15 cellular contexts compared by ENCODE assay signal in the genomic region with DNA sequence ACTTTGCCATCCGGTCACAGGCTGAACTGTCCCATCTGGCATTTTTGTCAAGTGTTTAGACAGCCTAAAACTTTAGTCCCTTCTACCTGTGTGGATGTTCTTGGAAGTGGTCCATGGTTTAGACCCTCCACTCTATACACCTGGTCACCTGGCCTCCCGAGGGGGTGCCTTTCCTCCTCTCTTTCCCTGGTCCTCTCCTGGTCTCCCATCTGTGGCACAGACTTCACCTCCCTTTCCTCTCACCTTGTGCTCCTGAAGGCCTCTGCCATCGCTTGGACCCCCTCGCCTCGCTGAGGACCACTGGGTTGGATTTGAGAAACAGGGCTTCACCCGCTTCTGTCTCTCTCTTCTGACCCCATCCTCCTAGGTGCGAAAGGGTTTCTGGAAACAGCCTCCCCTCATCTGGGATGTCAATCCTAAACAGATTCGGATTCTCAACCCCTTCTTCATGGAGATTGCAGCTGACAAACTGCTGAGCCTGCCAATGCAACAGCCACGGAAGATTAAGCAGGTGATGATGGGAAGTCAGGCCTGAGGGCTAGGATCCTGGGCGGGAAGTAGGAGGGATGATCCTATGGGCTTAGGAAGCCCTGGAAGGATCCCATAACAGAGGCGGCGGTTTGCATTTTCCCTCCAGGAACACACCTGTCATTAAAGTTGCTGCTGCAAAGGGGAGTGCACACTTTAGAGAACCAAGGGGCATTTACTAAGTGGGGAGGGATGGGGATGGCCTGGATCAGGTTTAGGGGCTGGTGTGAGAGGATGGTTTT. TPM values are rescaled to one million over a fixed set of nuclear protein-coding genes. Genes with fewer than 3 reads are reported as not detected.
A peak's percentile ranks its signal among the peaks of the same experiment; 100 is the strongest.
DNase-seq lines count a peak whose midpoint lies in the region; ATAC-seq and TF ChIP-seq lines count a peak whose summit lies in the region.
"Had no signal": no experiment of that assay in that cellular context is flagged by ENCODE, and none has a peak within 500 bp of the region (broad histone marks: within the 10 kb centered on the region; RNA-seq: fewer than 3 reads in every experiment).

No MANE protein-coding gene starts in this region.

- peak overlapping the region; percentile 46 for H3K27ac Mint-ChIP-seq in stimulated activated effector memory CD8-positive, alpha-beta T cell treated with anti-CD3 and anti-CD28 coated beads, Interleukin-12 subunit alpha, Interleukin-12 subunit beta, amount 100 ng/mL, for 72 hours
- H3K27ac Mint-ChIP-seq: CD8-positive, alpha-beta T cell had no signal

- H3K4me1 ChIP-seq in heart right ventricle (peaks cover 2 to 61% (median 36%) of the 10 kb centered on the region in 9 donors), SJCRH30 (no peaks in the 10 kb centered on the region), esophagus (ENCODE audit: control insufficient read depth in 2 of 2, insufficient read depth in 2 of 2, low read length in 1 of 2) (peaks cover 2 to 19% of the 10 kb centered on the region in 2 donors), tibial nerve (peaks cover 0 to 76% (median 19%) of the 10 kb centered on the region in 4 donors)
- H3K4me1 ChIP-seq: BLaER1 treated with 17β-estradiol and CSF1 and Interleukin-3, amounts not matched to agents 10 nM and 100 nM; SJSA1 had no signal

- H3K27ac ChIP-seq in heart right ventricle (peak overlapping the region in 2 of 10 donors; percentile 29 to 70), SJCRH30 (no peak overlapping the region), esophagus (ENCODE audit: low read depth in 2 of 2, low read length in 1 of 2) (peak overlapping the region in 1 of 2 donors; percentile 29), tibial nerve (peak overlapping the region in 2 of 4 donors; percentile 88 to 91)
- H3K27ac ChIP-seq: BLaER1 treated with 17β-estradiol and CSF1 and Interleukin-3, amounts not matched to agents 10 nM and 100 nM; SJSA1 had no signal

- DNase-seq in left ventricle myocardium superior (peak; percentile 18), heart right ventricle (no peak), SJCRH30 (peak; percentile 35 to 60), NCI-H1417 (lab: John Stamatoyannopoulos, UW) (no peak), occipital lobe (lab: John Stamatoyannopoulos, UW) (no peak), tibial nerve (ENCODE audit: low spot score in 2 of 2) (no peak)
- no peak for DNase-seq in stimulated activated effector memory CD8-positive, alpha-beta T cell treated with anti-CD3 and anti-CD28 coated beads, Interleukin-12 subunit alpha, Interleukin-12 subunit beta, amount 100 ng/mL, for 72 hours (ENCODE audit: low spot score in 2 of 2)
- DNase-seq: CD8-positive, alpha-beta T cell; NCI-H187; NCI-H2227 treated with DMSO at 0.1 percent for 48 hours; NCI-H510A treated with DMSO at 0.1 percent for 48 hours; NCI-H774 had no signal

- TF ChIP-seq EP300 in tibial nerve (IDR thresholded peaks at IDR 0.05) = no peak

- intact Hi-C loops in left ventricle myocardium superior (cut with micrococcal nuclease) = no loop called here
- intact Hi-C loops in heart right ventricle (cut with DNase I) = no loop called here

- no peaks in the 10 kb centered on the region for H3K9me3 Mint-ChIP-seq in stimulated activated effector memory CD8-positive, alpha-beta T cell treated with anti-CD3 and anti-CD28 coated beads, Interleukin-12 subunit alpha, Interleukin-12 subunit beta, amount 100 ng/mL, for 72 hours
- H3K9me3 Mint-ChIP-seq: CD8-positive, alpha-beta T cell had no signal

- TF ChIP-seq CTCF in heart right ventricle (IDR thresholded peaks at IDR 0.05) = no peak
- TF ChIP-seq CTCF in tibial nerve (IDR thresholded peaks at IDR 0.05) = no peak

- H3K9me3 ChIP-seq in heart right ventricle (no peaks in the 10 kb centered on the region), SJCRH30 (replicated peaks) (no peaks in the 10 kb centered on the region), esophagus (ENCODE audit: control insufficient read depth in 2 of 2, insufficient read depth in 1 of 2, low read depth in 1 of 2, low read length in 1 of 2) (no peaks in the 10 kb centered on the region), tibial nerve (no peaks in the 10 kb centered on the region)
- H3K9me3 ChIP-seq: BLaER1 treated with 17β-estradiol and CSF1 and Interleukin-3, amounts not matched to agents 10 nM and 100 nM; SJSA1 had no signal

- H3K36me3 ChIP-seq in heart right ventricle (peaks cover 0 to 61% (median 15%) of the 10 kb centered on the region in 9 donors), SJCRH30 (peaks cover 4% of the 10 kb centered on the region; the same call in 1 of the 2 replicates), esophagus (ENCODE audit: control insufficient read depth in 2 of 2, insufficient read depth in 2 of 2, low read length in 1 of 2) (peaks cover 0 to 21% of the 10 kb centered on the region in 2 donors), tibial nerve (peaks cover 0 to 50% (median 0%) of the 10 kb centered on the region in 3 donors)

- WGBS in heart right ventricle, 2 donors = 86% methylated on average over 12 of the region's 12 CpGs
- WGBS in esophagus, 2 donors = 87 to 89% methylated on average over 12 of the region's 12 CpGs
- WGBS in tibial nerve, 2 donors = 88 to 93% methylated on average over 12 of the region's 12 CpGs

- no peak overlapping the region for H3K4me3 Mint-ChIP-seq in stimulated activated effector memory CD8-positive, alpha-beta T cell treated with anti-CD3 and anti-CD28 coated beads, Interleukin-12 subunit alpha, Interleukin-12 subunit beta, amount 100 ng/mL, for 72 hours
- H3K4me3 Mint-ChIP-seq: CD8-positive, alpha-beta T cell had no signal

- peaks cover 22% of the 10 kb centered on the region for H3K36me3 Mint-ChIP-seq in stimulated activated effector memory CD8-positive, alpha-beta T cell treated with anti-CD3 and anti-CD28 coated beads, Interleukin-12 subunit alpha, Interleukin-12 subunit beta, amount 100 ng/mL, for 72 hours

- H3K4me3 ChIP-seq in heart right ventricle (no peak overlapping the region), SJCRH30 (no peak overlapping the region), esophagus (ENCODE audit: low read depth in 1 of 2, low read length in 2 of 2) (peak overlapping the region; percentile 34 to 51), tibial nerve (no peak overlapping the region)
- H3K4me3 ChIP-seq: BLaER1 treated with 17β-estradiol and CSF1 and Interleukin-3, amounts not matched to agents 10 nM and 100 nM; SJSA1 had no signal

- ATAC-seq in left ventricle myocardium superior = no peak
- no peak for ATAC-seq in heart right ventricle
- ATAC-seq in stimulated activated effector memory CD8-positive, alpha-beta T cell treated with anti-CD3 and anti-CD28 coated beads, Interleukin-12 subunit alpha, Interleukin-12 subunit beta, amount 100 ng/mL, for 72 hours = no peak
- ATAC-seq: CD8-positive, alpha-beta T cell had no signal

- no peak for TF ChIP-seq POLR2A in tibial nerve (IDR thresholded peaks at IDR 0.05)

- H3K4me1 Mint-ChIP-seq in stimulated activated effector memory CD8-positive, alpha-beta T cell treated with anti-CD3 and anti-CD28 coated beads, Interleukin-12 subunit alpha, Interleukin-12 subunit beta, amount 100 ng/mL, for 72 hours = no peaks in the 10 kb centered on the region

- H3K27me3 ChIP-seq in heart right ventricle (no peaks in the 10 kb centered on the region), SJCRH30 (no peaks in the 10 kb centered on the region), esophagus (ENCODE audit: control insufficient read depth in 1 of 2, insufficient read depth in 2 of 2, low read length in 2 of 2) (no peaks in the 10 kb centered on the region), tibial nerve (no peaks in the 10 kb centered on the region)
- H3K27me3 ChIP-seq: BLaER1 treated with 17β-estradiol and CSF1 and Interleukin-3, amounts not matched to agents 10 nM and 100 nM; SJSA1 had no signal

RNA-seq across cellular contexts. Expression of a gene that starts 53.6 kb away (rescaled TPM):
- total RNA-seq in left ventricle myocardium superior = 45.4 TPM
- 10 to 100 TPM; 24.8 to 51.0 (median 43.4) TPM for total RNA-seq in heart right ventricle
- 10 to 100 TPM; 96.2 to 98.2 TPM for polyA plus RNA-seq in heart right ventricle
- total RNA-seq in SJCRH30 (2014; rRNA removed; shearing (Covaris generic)) = 37.3 and 39.6 TPM in 2 replicates
- polyA plus RNA-seq in esophagus = 100 to 1,000 TPM in 1 of 2 donors, 10 to 100 TPM in 1; 78.9 to 107 TPM
- 15.0 TPM for total RNA-seq in occipital lobe
- total RNA-seq in tibial nerve = 100 to 1,000 TPM in 2 of 4 donors, 10 to 100 TPM in 2; 68.1 to 162 (median 122) TPM

Comparison
In these comparisons a context has a peak if more than half of its experiments do, and no peak if none do; other contexts are left out.
1. DNase-seq: peak in left ventricle myocardium superior (single experiment) and SJCRH30 (2 of 2); none in heart right ventricle (0 of 2), stimulated activated effector memory CD8-positive, alpha-beta T cell treated with anti-CD3 and anti-CD28 coated beads, Interleukin-12 subunit alpha, Interleukin-12 subunit beta, amount 100 ng/mL, for 72 hours (0 of 2), NCI-H1417 (0 of 3), occipital lobe (single experiment) and tibial nerve (0 of 2).
2. H3K4me3 ChIP-seq: peak in esophagus (2 of 2); none in heart right ventricle (0 of 10), SJCRH30 (single experiment) and tibial nerve (0 of 4).